1 cellular context compared by ENCODE assay signal in genomic region chr11:123247498-123247799, GRCh38.
TF ChIP-seq lines count a peak whose summit lies in the region.

No MANE protein-coding gene starts in this region.

TF ChIP-seq in HepG2, 621 proteins besides CTCF, POLR2A, EP300 and RAD21 (continued from another document):
- TF ChIP-seq DMTF1 (CRISPR knock-in tag; IDR thresholded peaks at IDR 0.05) (no peak), CERS6 (CRISPR knock-in tag; IDR thresholded peaks at IDR 0.05) (no peak), ZKSCAN5 (CRISPR knock-in tag; IDR thresholded peaks at IDR 0.05) (no peak), ZBTB25 (CRISPR knock-in tag; IDR thresholded peaks at IDR 0.05) (no peak), MATR3 (CRISPR knock-in tag; IDR thresholded peaks at IDR 0.05) (no peak), SKI (IDR thresholded peaks at IDR 0.05; ENCODE audit: partially characterized antibody) (no peak), THAP9 (CRISPR knock-in tag; IDR thresholded peaks at IDR 0.05; ENCODE audit: borderline replicate concordance) (no peak), MNT (IDR thresholded peaks at IDR 0.05) (no peak), TBL1XR1 (IDR thresholded peaks at IDR 0.05; ENCODE audit: borderline replicate concordance, low read length, partially characterized antibody) (no peak), LRRFIP1 (CRISPR knock-in tag; conservative IDR thresholded peaks at IDR 0.05) (no peak), FOXJ3 (CRISPR knock-in tag; IDR thresholded peaks at IDR 0.05; ENCODE audit: borderline replicate concordance) (no peak), FOXA3 (CRISPR knock-in tag; IDR thresholded peaks at IDR 0.05) (no peak), DMAP1 (CRISPR knock-in tag; IDR thresholded peaks at IDR 0.05) (no peak), RFXAP (CRISPR knock-in tag; IDR thresholded peaks at IDR 0.05; ENCODE audit: borderline replicate concordance) (no peak)
TF ChIP-seq in HepG2: peak in this region for 0.
